In genomic region chr2:154244932-154245331, GRCh38 we compare ENCODE assay signal across 33 cellular contexts.
"Had no signal": no experiment of that assay in that cellular context is flagged by ENCODE, and none has a peak within 500 bp of the region (broad histone marks: within the 10 kb centered on the region; RNA-seq: fewer than 3 reads in every experiment).

No MANE protein-coding gene starts in this region.

- DNase-seq: activated effector memory CD4-positive, alpha-beta T cell treated with anti-CD3 and anti-CD28 coated beads, Interleukin-2, amount 50 U/mL, for 16 hours; activated effector memory CD4-positive, alpha-beta T cell treated with Interleukin-2 at 50 U/mL for 16 hours; activated gamma-delta T cell; activated gamma-delta T cell treated with Interleukin-2 at 50 U/mL for 16 hours; activated naive CD4-positive, alpha-beta T cell; activated naive CD4-positive, alpha-beta T cell treated with anti-CD3 and anti-CD28 coated beads for 36 hours; activated naive CD4-positive, alpha-beta T cell treated with anti-CD3 and anti-CD28 coated beads, Interleukin-2, amount 10 ng/mL, durations not matched to agents 7 days and 5 days; activated naive CD4-positive, alpha-beta T cell treated with anti-CD3 and anti-CD28 coated beads, Interleukin-2, amount 50 U/mL, for 16 hours; activated naive CD4-positive, alpha-beta T cell treated with Interleukin-2 at 50 U/mL for 16 hours; activated naive CD8-positive, alpha-beta T cell treated with anti-CD3 and anti-CD28 coated beads for 36 hours; activated naive CD8-positive, alpha-beta T cell treated with anti-CD3 and anti-CD28 coated beads, Interleukin-2, amount 10 ng/mL, durations not matched to agents 7 days and 5 days; activated naive CD8-positive, alpha-beta T cell treated with anti-CD3 and anti-CD28 coated beads, Interleukin-2, amount 50 U/mL, for 24 hours; activated T-cell treated with anti-CD3 and anti-CD28 coated beads, Interleukin-2, amount 50 U/mL, for 24 hours; activated T-cell treated with anti-CD3 and anti-CD28 coated beads, Interleukin-2, amount 50 U/mL, for 4 hours; activated T-cell treated with anti-CD3 and anti-CD28 coated beads, Interleukin-2, amount 50 U/mL, for 48 hours; activated T-cell treated with anti-CD3 and anti-CD28 coated beads, Interleukin-2, amount 50 U/mL, for 72 hours; adrenal gland; amniotic stem cell; amygdala; anterior cingulate cortex; aorta; body of pancreas; brain microvascular endothelial cell; caudate nucleus; central memory CD4-positive, alpha-beta T cell; cerebellar nuclear complex had no signal

- H3K4me1 ChIP-seq: adrenal gland, ascending aorta, body of pancreas, breast epithelium had no signal

- FAIRE-seq: astrocyte, bronchial epithelial cell had no signal

- H3K36me3 ChIP-seq: adrenal gland, ascending aorta, brain microvascular endothelial cell, breast epithelium, cardiac muscle cell had no signal

- H3K4me3 ChIP-seq: adrenal gland, ascending aorta, body of pancreas, breast epithelium, cardiac muscle cell had no signal

- H3K9me3 ChIP-seq: adrenal gland, ascending aorta, body of pancreas, breast epithelium had no signal

- H3K27ac ChIP-seq: adrenal gland, ascending aorta, body of pancreas, brain microvascular endothelial cell, breast epithelium, cardiac muscle cell had no signal

- ATAC-seq: activated naive CD4-positive, alpha-beta T cell treated with anti-CD3 and anti-CD28 coated beads, Interleukin-2, amount 50 U/mL, for 72 hours; activated naive CD8-positive, alpha-beta T cell treated with anti-CD3 and anti-CD28 coated beads, Interleukin-2, amount 50 U/mL, for 24 hours; activated T-cell treated with anti-CD3 and anti-CD28 coated beads, Interleukin-2, amount 50 U/mL, for 4 hours; activated T-cell treated with anti-CD3 and anti-CD28 coated beads, Interleukin-2, amount 50 U/mL, for 72 hours; activated T-helper 17 cell treated with anti-CD3 and anti-CD28 coated beads, Interleukin-2, amount 50 U/mL, for 72 hours; body of pancreas had no signal
